In the genomic region with DNA sequence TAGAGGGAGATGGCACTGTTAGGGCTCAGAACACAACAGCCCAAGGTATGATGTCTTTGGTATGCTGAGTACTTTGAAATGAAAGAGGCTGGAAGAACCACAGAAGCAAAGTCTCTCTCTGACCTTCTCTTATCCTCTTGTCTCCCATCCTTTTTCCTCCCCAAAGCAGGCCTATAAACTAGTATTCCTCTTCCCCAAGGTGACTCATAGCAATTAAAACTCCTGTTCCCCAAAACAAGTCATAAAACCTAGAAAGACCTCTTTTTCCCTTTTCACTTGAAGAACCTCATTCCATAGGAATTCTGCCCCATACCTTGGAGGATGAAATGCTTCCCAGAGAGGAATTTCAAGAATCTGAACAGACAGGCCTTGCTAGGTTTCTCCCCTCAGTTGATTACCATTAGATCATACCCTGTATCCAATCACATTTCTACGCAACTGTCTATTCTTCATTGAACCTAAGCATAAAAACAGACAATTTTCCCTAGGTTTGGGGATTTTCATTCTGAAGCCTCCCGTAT, we compare ENCODE assay signal across 9 cellular contexts. TPM values are rescaled to one million over a fixed set of nuclear protein-coding genes. Genes with fewer than 3 reads are reported as not detected.
A peak's percentile ranks its signal among the peaks of the same experiment; 100 is the strongest.
DNase-seq lines count a peak whose midpoint lies in the region; ATAC-seq and TF ChIP-seq lines count a peak whose summit lies in the region.
"Had no signal": no experiment of that assay in that cellular context is flagged by ENCODE, and none has a peak within 500 bp of the region (broad histone marks: within the 10 kb centered on the region; RNA-seq: fewer than 3 reads in every experiment).

No MANE protein-coding gene starts in this region.

- TF ChIP-seq POLR2A in lower leg skin (IDR thresholded peaks at IDR 0.05): no peak

- H3K27ac Mint-ChIP-seq in T-helper 2 cell treated with Interferon-gamma antibody and Interleukin-4, amounts not matched to agents 5 μg/mL and 100 μg/mL, for 36 hours: no peak overlapping the region

- H4K20me1 ChIP-seq in PC-9 (ENCODE audit: insufficient read depth): no peaks in the 10 kb centered on the region

- H2AK5ac ChIP-seq in neuronal stem cell (ENCODE audit: low read depth, low read length): no peak overlapping the region

- no peak overlapping the region for H3K4ac ChIP-seq in neuronal stem cell (ENCODE audit: low read length)

- H3K27me3 ChIP-seq in PC-9 (ENCODE audit: insufficient read depth, low read depth) (no peaks in the 10 kb centered on the region), neuronal stem cell (ENCODE audit: control insufficient read depth in 3 of 3, insufficient read depth in 3 of 3, low read depth in 1 of 3, low read length in 3 of 3) (no peaks in the 10 kb centered on the region)

- H3K4me1 ChIP-seq in PC-9 (replicated peaks; ENCODE audit: insufficient read depth): peaks cover 38% of the 10 kb centered on the region
- H3K4me1 ChIP-seq in neuronal stem cell (ENCODE audit: control insufficient read depth in 2 of 2, insufficient read depth in 1 of 2, low read depth in 1 of 2, low read length in 2 of 2): peaks cover 14 to 15% of the 10 kb centered on the region in 2 donors

- no peaks in the 10 kb centered on the region for H3K36me3 Mint-ChIP-seq in T-helper 2 cell treated with Interferon-gamma antibody and Interleukin-4, amounts not matched to agents 5 μg/mL and 100 μg/mL, for 36 hours (ENCODE audit: low read depth)

- H4K8ac ChIP-seq in neuronal stem cell (ENCODE audit: low read depth, low read length): no peak overlapping the region

- no peak overlapping the region for H2BK15ac ChIP-seq in neuronal stem cell (ENCODE audit: low read length)

- H3K23ac ChIP-seq in neuronal stem cell (ENCODE audit: low read depth, low read length, poor library complexity): no peak overlapping the region

- H3K79me2 ChIP-seq in PC-9 (ENCODE audit: low read depth): no peaks in the 10 kb centered on the region

- intact Hi-C loops in PC-9 (cut with micrococcal nuclease; ENCODE audit: unreplicated experiment) (loop anchor here (1.0 to 2.0 kb wide), 2 partner anchors 26 to 226 kb away; a partner anchor contains a TSS), lower leg skin (cut with DNase I; ENCODE audit: low total_unique reads) (no loop called here)

- no peak overlapping the region for H2BK120ac ChIP-seq in neuronal stem cell (ENCODE audit: low read depth, low read length)

- H3K4me3 Mint-ChIP-seq in T-helper 2 cell treated with Interferon-gamma antibody and Interleukin-4, amounts not matched to agents 5 μg/mL and 100 μg/mL, for 36 hours: no peak overlapping the region

- peak overlapping the region; percentile 53 for H2AFZ ChIP-seq in PC-9
- H2AFZ ChIP-seq in neuronal stem cell (ENCODE audit: low read length): peak overlapping the region; percentile 84

- H3K9ac ChIP-seq in neuronal stem cell (ENCODE audit: low read depth, low read length, poor library complexity): no peak overlapping the region

- H3K79me1 ChIP-seq in neuronal stem cell (ENCODE audit: low read depth, low read length): no peaks in the 10 kb centered on the region

- H3K9me2 ChIP-seq in PC-9 (ENCODE audit: insufficient read depth): no peaks in the 10 kb centered on the region

- H3K18ac ChIP-seq in neuronal stem cell (ENCODE audit: low read length): no peak overlapping the region

- H4K91ac ChIP-seq in neuronal stem cell (ENCODE audit: low read depth, low read length, poor library complexity): no peak overlapping the region

- DNase-seq in G401 (ENCODE audit: low spot score): peak; percentile 9
- DNase-seq in PC-9: peak; percentile 59 to 96
- DNase-seq in fibroblast of mammary gland (ENCODE audit: low read depth): peak; percentile 8
- DNase-seq in neuronal stem cell (ENCODE audit: low spot score): peak; percentile 20
- DNase-seq in lower leg skin (ENCODE audit: low spot score in 2 of 2): no peak
- DNase-seq in T-helper 2 cell treated with Interferon-gamma antibody and Interleukin-4, amounts not matched to agents 5 μg/mL and 100 μg/mL, for 36 hours (ENCODE audit: low spot score): no peak
- DNase-seq in stimulated activated CD4-positive, alpha-beta T cell treated with anti-CD3 and anti-CD28 coated beads, Interleukin-4, amount 100 ng/mL, for 1 hour: no peak
- DNase-seq: NCI-H345 had no signal

- H3K14ac ChIP-seq in neuronal stem cell (ENCODE audit: low read length): no peak overlapping the region

- peaks cover 34% of the 10 kb centered on the region for H3F3A ChIP-seq in PC-9 (ENCODE audit: insufficient read depth, low read depth)

- H3K4me2 ChIP-seq in PC-9 (peak overlapping the region; percentile 86), neuronal stem cell (ENCODE audit: insufficient read depth, low read length, poor library complexity, severe bottlenecking) (no peak overlapping the region)

- no peaks in the 10 kb centered on the region for H3K36me3 ChIP-seq in PC-9 (ENCODE audit: low read depth)
- no peaks in the 10 kb centered on the region for H3K36me3 ChIP-seq in neuronal stem cell (replicated peaks in 1 of 2; ENCODE audit: control insufficient read depth in 2 of 2, insufficient read depth in 2 of 2, low read length in 2 of 2)

- peaks cover 21% of the 10 kb centered on the region for H3K27me3 Mint-ChIP-seq in T-helper 2 cell treated with Interferon-gamma antibody and Interleukin-4, amounts not matched to agents 5 μg/mL and 100 μg/mL, for 36 hours (ENCODE audit: low read depth)

- BruUV-seq in PC-9 (replicated peaks; lab: Mats Ljungman, UMichigan): TSS peak; percentile 82

- POLR2A ChIA-PET in PC-9 (lab: Charles Lee; ENCODE audit: unreplicated experiment): interaction anchor here (0.6 to 0.7 kb wide), 2 partner anchors 30 to 88 kb away, joined by 3 to 5 read pairs; no protein-coding TSS in a partner anchor

- peaks cover 2% of the 10 kb centered on the region for H3K4me1 Mint-ChIP-seq in T-helper 2 cell treated with Interferon-gamma antibody and Interleukin-4, amounts not matched to agents 5 μg/mL and 100 μg/mL, for 36 hours (ENCODE audit: low read depth)

- no CpG with 5 or more reads among the region's 2 CpGs for WGBS in neuronal stem cell (ENCODE audit: extremely low coverage in 2 of 2, insufficient read length in 2 of 2, insufficient replicate concordance in 1 of 2), 2 donors
- 54 to 62% methylated on average over 2 of the region's 2 CpGs for WGBS in lower leg skin, 2 donors

- CTCF ChIA-PET in PC-9 (lab: Charles Lee): no interaction called here

- ATAC-seq in GM18873 (IDR thresholded peaks at IDR 0.05; ENCODE audit: low FRiP score, unreplicated experiment): no peak

- no peak overlapping the region for H2BK12ac ChIP-seq in neuronal stem cell (ENCODE audit: low read length)

- H3K27ac ChIP-seq in PC-9: peak overlapping the region; percentile 94
- H3K27ac ChIP-seq in neuronal stem cell (replicated peaks; ENCODE audit: low read length): peak overlapping the region; percentile 67

- H3K4me3 ChIP-seq in PC-9 (peak overlapping the region; percentile 51), fibroblast of mammary gland (ENCODE audit: control insufficient read depth, low read depth, low read length) (no peak overlapping the region), neuronal stem cell (ENCODE audit: low read length in 2 of 2) (no peak overlapping the region), lower leg skin (ENCODE audit: low read depth, poor library complexity, severe bottlenecking) (no peak overlapping the region)

- no peaks in the 10 kb centered on the region for H3K9me3 Mint-ChIP-seq in T-helper 2 cell treated with Interferon-gamma antibody and Interleukin-4, amounts not matched to agents 5 μg/mL and 100 μg/mL, for 36 hours

- no peak overlapping the region for H2BK5ac ChIP-seq in neuronal stem cell (ENCODE audit: low read length)

- H3K9me3 ChIP-seq in PC-9 (ENCODE audit: insufficient read depth, low read depth) (no peaks in the 10 kb centered on the region), neuronal stem cell (replicated peaks in 1 of 2; ENCODE audit: control insufficient read depth in 2 of 2, insufficient read depth in 1 of 2, low read depth in 1 of 2, low read length in 2 of 2) (no peaks in the 10 kb centered on the region)

- in situ Hi-C loops in G401 (cut with HindIII; ENCODE audit: low sequenced_read_pairs): no loop called here

- TF ChIP-seq CTCF in PC-9 (conservative IDR thresholded peaks at IDR 0.05) (no peak), fibroblast of mammary gland (conservative IDR thresholded peaks at IDR 0.05; ENCODE audit: control insufficient read depth, insufficient read depth, low read depth, low read length) (no peak), lower leg skin (IDR thresholded peaks at IDR 0.05) (no peak)

RNA-seq across cellular contexts. Expression of a gene that starts 25.7 kb away (rescaled TPM):
- 510 and 523 TPM in 2 replicates for total RNA-seq in G401 (2014; rRNA removed; shearing (Covaris generic))
- total RNA-seq in PC-9 (2021) (157 and 162 TPM in 2 replicates), lower leg skin (100 to 1,000 TPM in 3 of 4 donors, 10 to 100 TPM in 1; 80.9 to 150 (median 115) TPM)
- polyA plus RNA-seq in neuronal stem cell (2013, experiment 1 of 2): 207 TPM
- polyA plus RNA-seq in neuronal stem cell (2013, experiment 2 of 2): 211 TPM

RNA-seq across cellular contexts. Expression of a gene that starts 26.2 kb away (rescaled TPM):
- 13.8 and 15.3 TPM in 2 replicates for total RNA-seq in G401 (2014; rRNA removed; shearing (Covaris generic))
- 15.2 and 15.5 TPM in 2 replicates for total RNA-seq in PC-9 (2021)
- 2.2 TPM for polyA plus RNA-seq in neuronal stem cell (2013, experiment 1 of 2)
- polyA plus RNA-seq in neuronal stem cell (2013, experiment 2 of 2): 1.9 TPM
- total RNA-seq in lower leg skin: 10 to 100 TPM in 1 of 4 donors, 1 to 10 TPM in 3; 4.5 to 10.2 (median 5.5) TPM

Comparison
In these comparisons a context has a peak if more than half of its experiments do, and no peak if none do; other contexts are left out.
1. DNase-seq: peak in G401 (single experiment), PC-9 (2 of 2), fibroblast of mammary gland (single experiment) and neuronal stem cell (single experiment); none in lower leg skin (0 of 2), T-helper 2 cell treated with Interferon-gamma antibody and Interleukin-4, amounts not matched to agents 5 μg/mL and 100 μg/mL, for 36 hours (single experiment) and stimulated activated CD4-positive, alpha-beta T cell treated with anti-CD3 and anti-CD28 coated beads, Interleukin-4, amount 100 ng/mL, for 1 hour (single experiment).